29 cellular contexts compared by ENCODE assay signal in the genomic region with DNA sequence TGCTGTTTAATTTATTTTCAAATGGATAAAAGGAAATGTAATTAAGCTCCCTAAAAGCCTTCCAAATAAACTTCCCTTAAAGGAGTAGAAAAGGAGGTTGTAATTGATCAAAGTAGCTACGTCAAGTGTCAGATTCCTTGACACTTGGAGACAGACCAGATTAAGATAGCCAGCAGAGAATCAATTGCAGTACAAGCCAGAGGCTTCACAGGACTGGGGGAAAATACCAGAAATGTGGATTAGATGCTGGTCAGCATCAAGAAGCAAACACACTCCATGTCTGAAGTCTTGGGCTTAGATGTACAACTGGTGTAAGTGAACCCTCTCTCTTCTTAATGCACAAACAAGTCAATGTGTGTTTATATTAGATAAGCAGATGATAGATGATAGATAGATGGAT.
"Had no signal": no experiment of that assay in that cellular context is flagged by ENCODE, and none has a peak within 500 bp of the region (broad histone marks: within the 10 kb centered on the region; RNA-seq: fewer than 3 reads in every experiment).

No MANE protein-coding gene starts in this region.

- H3K4me1 ChIP-seq: psoas muscle, right lobe of liver, sigmoid colon, stomach, thyroid gland, tibial nerve, upper lobe of left lung, vagina had no signal

- H3K36me3 Mint-ChIP-seq: natural killer cell treated with Interleukin-12 subunit alpha and Interleukin-12 subunit beta and Interleukin-15 and Interleukin-18, amount 100 ng/mL, for 72 hours; stimulated activated effector memory CD8-positive, alpha-beta T cell treated with anti-CD3 and anti-CD28 coated beads, Interleukin-12 subunit alpha, Interleukin-12 subunit beta, amount 100 ng/mL, for 72 hours; stimulated activated naive B cell treated with anti-CD40 and anti-IgM and Interleukin-4, amounts not matched to agents 10 μg/mL and 1 μg/mL and 100 μg/mL, for 72 hours had no signal

- H3K9me3 ChIP-seq: neutrophil, ovary, psoas muscle, right lobe of liver, sigmoid colon, stomach, thoracic aorta, thyroid gland, tibial nerve, upper lobe of left lung, vagina had no signal

- H3K27me3 ChIP-seq: neutrophil, ovary, right lobe of liver, sigmoid colon, stomach, thyroid gland, tibial nerve, upper lobe of left lung, vagina had no signal

- ATAC-seq: naive thymus-derived CD8-positive, alpha-beta T cell; natural killer cell treated with Interleukin-12 subunit alpha and Interleukin-12 subunit beta and Interleukin-15 and Interleukin-18, amount 100 ng/mL, for 72 hours; psoas muscle; right cardiac atrium; right lobe of liver; stimulated activated effector memory CD8-positive, alpha-beta T cell treated with anti-CD3 and anti-CD28 coated beads, Interleukin-12 subunit alpha, Interleukin-12 subunit beta, amount 100 ng/mL, for 72 hours; stimulated activated naive B cell treated with anti-CD40 and anti-IgM and Interleukin-4, amounts not matched to agents 10 μg/mL and 1 μg/mL and 100 μg/mL, for 72 hours had no signal

- H3K4me3 ChIP-seq: ovary, psoas muscle, right lobe of liver, sigmoid colon, stomach, thoracic aorta, thyroid gland, tibial nerve, upper lobe of left lung, vagina had no signal

- H3K36me3 ChIP-seq: neutrophil, ovary, right lobe of liver, sigmoid colon, stomach, thoracic aorta, thyroid gland, tibial nerve, upper lobe of left lung, vagina had no signal

- H3K27me3 Mint-ChIP-seq: natural killer cell treated with Interleukin-12 subunit alpha and Interleukin-12 subunit beta and Interleukin-15 and Interleukin-18, amount 100 ng/mL, for 72 hours; progenitor cell of endocrine pancreas; stimulated activated naive CD8-positive, alpha-beta T cell treated with anti-CD3 and anti-CD28 coated beads, Interleukin-15, Interleukin-2, amounts not matched to agents 100 ng/mL and 50 ng/mL, for 24 hours had no signal

- H3K79me2 ChIP-seq: parathyroid adenoma had no signal

- H3K27ac ChIP-seq: neutrophil, ovary, parathyroid adenoma, psoas muscle, right lobe of liver, sigmoid colon, stomach, thoracic aorta, thyroid gland, tibial nerve, upper lobe of left lung, vagina had no signal

- H3K4me1 Mint-ChIP-seq: naive thymus-derived CD8-positive, alpha-beta T cell; neural crest cell; stimulated activated effector memory CD8-positive, alpha-beta T cell treated with anti-CD3 and anti-CD28 coated beads, Interleukin-12 subunit alpha, Interleukin-12 subunit beta, amount 100 ng/mL, for 72 hours; stimulated activated naive B cell treated with anti-CD40 and anti-IgM and Interleukin-4, amounts not matched to agents 10 μg/mL and 1 μg/mL and 100 μg/mL, for 72 hours had no signal

- H3K4me3 Mint-ChIP-seq: naive thymus-derived CD8-positive, alpha-beta T cell; natural killer cell treated with Interleukin-12 subunit alpha and Interleukin-12 subunit beta and Interleukin-15 and Interleukin-18, amount 100 ng/mL, for 72 hours; nephron progenitor cell; neural crest cell; stimulated activated effector memory CD8-positive, alpha-beta T cell treated with anti-CD3 and anti-CD28 coated beads, Interleukin-12 subunit alpha, Interleukin-12 subunit beta, amount 100 ng/mL, for 72 hours; stimulated activated naive B cell treated with anti-CD40 and anti-IgM and Interleukin-4, amounts not matched to agents 10 μg/mL and 1 μg/mL and 100 μg/mL, for 72 hours; stimulated activated naive CD8-positive, alpha-beta T cell treated with anti-CD3 and anti-CD28 coated beads, Interleukin-15, Interleukin-2, amounts not matched to agents 100 ng/mL and 50 ng/mL, for 24 hours had no signal

- DNase-seq: naive thymus-derived CD8-positive, alpha-beta T cell; nephron progenitor cell; nucleus accumbens; ovary; posterior cingulate gyrus; psoas muscle; right cardiac atrium; right lobe of liver; sigmoid colon; small intestine; stimulated activated CD4-positive, alpha-beta T cell treated with anti-CD3 and anti-CD28 coated beads, Interleukin-15, amount 100 ng/mL, for 24 hours; stimulated activated CD4-positive, alpha-beta T cell treated with anti-CD3 and anti-CD28 coated beads, Interleukin-2, amount 100 ng/mL, for 24 hours; stimulated activated CD4-positive, alpha-beta T cell treated with anti-CD3 and anti-CD28 coated beads, Interleukin-2, amount 100 ng/mL, for 48 hours; stimulated activated CD4-positive, alpha-beta T cell treated with anti-CD3 and anti-CD28 coated beads, Interleukin-4, amount 100 ng/mL, for 24 hours; stimulated activated naive B cell treated with anti-CD40 and anti-IgM and Interleukin-4, amounts not matched to agents 10 μg/mL and 1 μg/mL and 100 μg/mL, for 72 hours; stimulated activated naive CD4-positive, alpha-beta T cell treated with Interleukin-2 at 50 U/mL for 16 hours; stomach; thyroid gland; upper lobe of left lung had no signal

- H3K9me3 Mint-ChIP-seq: stimulated activated naive CD8-positive, alpha-beta T cell treated with anti-CD3 and anti-CD28 coated beads, Interleukin-15, Interleukin-2, amounts not matched to agents 100 ng/mL and 50 ng/mL, for 24 hours had no signal

- H3K27ac Mint-ChIP-seq: naive thymus-derived CD8-positive, alpha-beta T cell; natural killer cell treated with Interleukin-12 subunit alpha and Interleukin-12 subunit beta and Interleukin-15 and Interleukin-18, amount 100 ng/mL, for 72 hours; nephron progenitor cell; progenitor cell of endocrine pancreas; stimulated activated effector memory CD8-positive, alpha-beta T cell treated with anti-CD3 and anti-CD28 coated beads, Interleukin-12 subunit alpha, Interleukin-12 subunit beta, amount 100 ng/mL, for 72 hours; stimulated activated naive B cell treated with anti-CD40 and anti-IgM and Interleukin-4, amounts not matched to agents 10 μg/mL and 1 μg/mL and 100 μg/mL, for 72 hours; stimulated activated naive CD8-positive, alpha-beta T cell treated with anti-CD3 and anti-CD28 coated beads, Interleukin-15, Interleukin-2, amounts not matched to agents 100 ng/mL and 50 ng/mL, for 24 hours had no signal

- H3K9ac ChIP-seq: parathyroid adenoma had no signal
